Comparison of ENCODE assay signal across 12 cellular contexts in genomic region chr2:32425719-32426141, GRCh38.
DNase-seq lines count a peak whose midpoint lies in the region; ATAC-seq and TF ChIP-seq lines count a peak whose summit lies in the region.
"Had no signal": no experiment of that assay in that cellular context is flagged by ENCODE, and none has a peak within 500 bp of the region (broad histone marks: within the 10 kb centered on the region; RNA-seq: fewer than 3 reads in every experiment).

No MANE protein-coding gene starts in this region.

- H2AK5ac ChIP-seq in trophoblast cell (ENCODE audit: low read length), result no peak overlapping the region

- H3K36me3 Mint-ChIP-seq in endothelial cell (ENCODE audit: low read depth, unreplicated experiment), result no peaks in the 10 kb centered on the region

- no peak overlapping the region for H3K27ac ChIP-seq in trophoblast cell (ENCODE audit: low read depth, low read length)
- no peak overlapping the region for H3K27ac ChIP-seq in caudate nucleus (ENCODE audit: low read depth, low read length)

- no peak overlapping the region for H3K9ac ChIP-seq in trophoblast cell (ENCODE audit: low read length)

- H3K9me3 Mint-ChIP-seq in endothelial cell (ENCODE audit: unreplicated experiment), result no peaks in the 10 kb centered on the region
- H3K9me3 Mint-ChIP-seq: IgD-negative memory B cell had no signal

- H4K8ac ChIP-seq in trophoblast cell (ENCODE audit: low read depth, low read length), result no peak overlapping the region

- peaks cover 3 to 4% of the 10 kb centered on the region in 2 experiments for H3K4me1 ChIP-seq in trophoblast cell (ENCODE audit: control insufficient read depth in 1 of 2, insufficient read depth in 2 of 2, low read length in 2 of 2)

- no peak overlapping the region for H2BK120ac ChIP-seq in trophoblast cell (ENCODE audit: insufficient read depth, low read length, poor library complexity)

- WGBS in trophoblast cell (ENCODE audit: extremely low coverage, insufficient coverage, insufficient read length), result no CpG with 5 or more reads among the region's 2 CpGs

- H2AFZ ChIP-seq in trophoblast cell (ENCODE audit: insufficient read depth, low read length, poor library complexity), result no peak overlapping the region

- H3K36me3 ChIP-seq in trophoblast cell (ENCODE audit: control insufficient read depth in 1 of 2, insufficient read depth in 2 of 2, low read length in 2 of 2), result peaks cover 3 to 5% of the 10 kb centered on the region in 2 experiments

- H3K4me3 Mint-ChIP-seq in endothelial cell (ENCODE audit: unreplicated experiment), result no peak overlapping the region

- no peak overlapping the region for H2BK5ac ChIP-seq in trophoblast cell (ENCODE audit: low read depth, low read length, poor library complexity)

- no peak overlapping the region for H3K18ac ChIP-seq in trophoblast cell (ENCODE audit: low read length)

- peaks cover 14% of the 10 kb centered on the region for H3K4me1 Mint-ChIP-seq in endothelial cell (ENCODE audit: unreplicated experiment)

- no peak for TF ChIP-seq CTCF in endothelial cell (IDR thresholded peaks at IDR 0.05; ENCODE audit: unreplicated experiment)

- no peak overlapping the region for H3K4me3 ChIP-seq in trophoblast cell (ENCODE audit: low read depth, low read length)

- no peak overlapping the region for H4K91ac ChIP-seq in trophoblast cell (ENCODE audit: low read depth, low read length)

- no peak overlapping the region for H3K23ac ChIP-seq in trophoblast cell (ENCODE audit: low read length)

- H3K79me2 ChIP-seq in trophoblast cell (ENCODE audit: control insufficient read depth, insufficient read depth, low read length, poor library complexity), result no peaks in the 10 kb centered on the region

- H3K79me1 ChIP-seq in trophoblast cell (ENCODE audit: low read length), result no peaks in the 10 kb centered on the region

- no peak overlapping the region for H2BK12ac ChIP-seq in trophoblast cell (ENCODE audit: low read length)

- DNase-seq in D341Med (ENCODE audit: low spot score), result peak; percentile 42
- peak; percentile 61 for DNase-seq in M059J (ENCODE audit: low read depth)
- no peak for DNase-seq in endothelial cell (ENCODE audit: low spot score)
- peak in 1 of 2 donors; percentile 63 for DNase-seq in trophoblast cell
- no peak for DNase-seq in dermis blood vessel endothelial cell
- DNase-seq in caudate nucleus (lab: John Stamatoyannopoulos, UW), result no peak
- DNase-seq: effector memory CD4-positive, alpha-beta T cell; NCI-H2227 treated with DMSO at 0.1 percent for 48 hours; stimulated activated CD4-positive, alpha-beta T cell treated with anti-CD3 and anti-CD28 coated beads, Interleukin-12 subunit alpha, Interleukin-12 subunit beta, amount 100 ng/mL, for 4 hours; stimulated activated naive CD4-positive, alpha-beta T cell treated with Interleukin-2 at 50 U/mL for 16 hours had no signal

- H3K14ac ChIP-seq in trophoblast cell (ENCODE audit: low read length), result no peak overlapping the region

- peak overlapping the region; percentile 32 for H3K27ac Mint-ChIP-seq in endothelial cell (ENCODE audit: unreplicated experiment)

- peak overlapping the region; percentile 5 for H3K4ac ChIP-seq in trophoblast cell (ENCODE audit: low read depth, low read length)

- no peak for ATAC-seq in GM18511 (IDR thresholded peaks at IDR 0.05; ENCODE audit: unreplicated experiment)

- H3K27me3 ChIP-seq in trophoblast cell (ENCODE audit: insufficient read depth, low read length), result no peaks in the 10 kb centered on the region

- H4K12ac ChIP-seq in trophoblast cell (ENCODE audit: low read depth, low read length), result no peak overlapping the region

- H3K27me3 Mint-ChIP-seq in endothelial cell (ENCODE audit: unreplicated experiment), result no peaks in the 10 kb centered on the region
- H3K27me3 Mint-ChIP-seq: IgD-negative memory B cell had no signal

- no peaks in the 10 kb centered on the region for H3K9me3 ChIP-seq in trophoblast cell (ENCODE audit: insufficient read depth, low read depth, low read length)

- no peak overlapping the region for H3K4me2 ChIP-seq in trophoblast cell (ENCODE audit: low read length)

Comparison
In these comparisons a context has a peak if more than half of its experiments do, and no peak if none do; other contexts are left out.
1. DNase-seq: peak in D341Med (single experiment) and M059J (single experiment); none in endothelial cell (single experiment), dermis blood vessel endothelial cell (single experiment) and caudate nucleus (0 of 61).